ENCODE assay signal across 8 cellular contexts in the genomic region with DNA sequence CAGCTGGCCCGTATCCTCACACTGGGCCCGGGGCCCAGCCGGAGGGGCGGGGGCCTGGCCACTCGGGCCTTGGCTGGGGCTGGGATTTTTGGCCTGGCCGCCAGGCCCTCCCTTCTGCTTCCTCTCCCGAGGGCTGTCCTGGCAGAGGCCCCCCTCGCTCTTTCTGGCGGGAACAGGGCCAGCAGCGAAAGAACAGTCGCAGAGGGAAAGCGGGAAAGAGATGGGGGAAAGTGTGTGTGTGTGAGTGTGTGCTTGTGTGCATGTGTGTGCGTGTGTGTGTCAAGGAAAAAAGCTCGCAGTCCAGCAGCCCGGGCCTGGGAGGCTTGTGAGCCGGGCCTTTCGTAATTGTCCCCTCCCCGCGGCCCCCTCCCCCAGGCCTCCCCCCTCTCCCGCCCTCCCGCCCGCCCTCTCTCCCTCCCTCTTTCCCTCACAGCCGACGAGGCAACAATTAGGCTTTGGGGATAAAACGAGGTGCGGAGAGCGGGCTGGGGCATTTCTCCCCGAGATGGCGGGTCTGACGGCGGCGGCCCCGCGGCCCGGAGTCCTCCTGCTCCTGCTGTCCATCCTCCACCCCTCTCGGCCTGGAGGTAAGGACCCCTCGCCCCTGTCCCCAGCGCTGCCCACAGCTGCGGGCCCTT. TPM values are rescaled to one million over a fixed set of nuclear protein-coding genes. Genes with fewer than 3 reads are reported as not detected.
A peak's percentile ranks its signal among the peaks of the same experiment; 100 is the strongest.
DNase-seq lines count a peak whose midpoint lies in the region; ATAC-seq lines count a peak whose summit lies in the region.

TSS of gene ELN (plus strand) at position 491 of the 638 bp plus-strand sequence. CDS start at position 506, 15 bp downstream.

- H3K27ac ChIP-seq in right cardiac atrium (ENCODE audit: low read length), result peak within 1 kb of the TSS; percentile 67

- DNase-seq in EH (ENCODE audit: low read depth), result peak; percentile 55
- peak in 56 of 58 donors; percentile 20 to 88 (median 69) for DNase-seq in anterior cingulate cortex (lab: John Stamatoyannopoulos, UW)
- DNase-seq in right cardiac atrium, result peak; percentile 93 to 97 (median 97)
- peak; percentile 71 for DNase-seq in putamen (ENCODE audit: low spot score)
- no peak for DNase-seq in activated naive CD4-positive, alpha-beta T cell treated with anti-CD3 and anti-CD28 coated beads for 36 hours
- DNase-seq in NCI-H1105 (lab: John Stamatoyannopoulos, UW), result no peak

- intact Hi-C loops in right cardiac atrium (cut with DNase I), result loop anchor here (2.0 to 10.0 kb wide), 5 partner anchors 36 to 161 kb away; no protein-coding TSS in a partner anchor
- intact Hi-C loops in activated naive CD4-positive, alpha-beta T cell treated with anti-CD3 and anti-CD28 coated beads for 36 hours (cut with micrococcal nuclease), result loop anchor here (5.0 kb wide), 1 partner anchor 291 kb away; the partner anchor contains the start of gene ABHD11

- peak within 1 kb of the TSS; percentile 68 for H3K4me3 ChIP-seq in right cardiac atrium (ENCODE audit: low read length)

- no peaks in the 10 kb centered on the region for H3K27me3 ChIP-seq in right cardiac atrium (ENCODE audit: control insufficient read depth, insufficient read depth)

- H3K9me3 ChIP-seq in right cardiac atrium (ENCODE audit: control insufficient read depth, low read length), result no peaks in the 10 kb centered on the region

- H3K4me1 Mint-ChIP-seq in activated naive CD4-positive, alpha-beta T cell treated with anti-CD3 and anti-CD28 coated beads for 36 hours (ENCODE audit: low read depth), result peaks cover 14% of the 10 kb centered on the region

- peaks cover 55% of the 10 kb centered on the region for H3K27me3 Mint-ChIP-seq in activated naive CD4-positive, alpha-beta T cell treated with anti-CD3 and anti-CD28 coated beads for 36 hours (ENCODE audit: low read depth)

- ATAC-seq in right cardiac atrium, result peak; percentile 85 to 86
- ATAC-seq in HG03571 (IDR thresholded peaks at IDR 0.05; ENCODE audit: unreplicated experiment), result no peak
- no peak for ATAC-seq in HG02678 (IDR thresholded peaks at IDR 0.05; ENCODE audit: unreplicated experiment)

- 13% methylated on average over 39 of the region's 39 CpGs for WGBS in right cardiac atrium

- no peak within 1 kb of the TSS for H3K27ac Mint-ChIP-seq in activated naive CD4-positive, alpha-beta T cell treated with anti-CD3 and anti-CD28 coated beads for 36 hours

- CTCF ChIA-PET in activated naive CD4-positive, alpha-beta T cell treated with anti-CD3 and anti-CD28 coated beads for 36 hours (lab: Charles Lee), result interaction anchor here (0.9 to 1.9 kb wide), 3 partner anchors 12 to 49 kb away, joined by 3 to 6 read pairs (median 3); no protein-coding TSS in a partner anchor

- H3K9me3 Mint-ChIP-seq in activated naive CD4-positive, alpha-beta T cell treated with anti-CD3 and anti-CD28 coated beads for 36 hours, result no peaks in the 10 kb centered on the region

- no peak within 1 kb of the TSS for H3K4me3 Mint-ChIP-seq in activated naive CD4-positive, alpha-beta T cell treated with anti-CD3 and anti-CD28 coated beads for 36 hours

- H3K4me1 ChIP-seq in right cardiac atrium (ENCODE audit: control insufficient read depth, insufficient read depth, low read length), result peaks cover 3% of the 10 kb centered on the region

- no peaks in the 10 kb centered on the region for H3K36me3 Mint-ChIP-seq in activated naive CD4-positive, alpha-beta T cell treated with anti-CD3 and anti-CD28 coated beads for 36 hours (ENCODE audit: low read depth)

RNA-seq across cellular contexts. Expression of gene ELN, which starts in this region (rescaled TPM):
- total RNA-seq in right cardiac atrium, result 100 to 1,000 TPM in 3 of 4 donors, 10 to 100 TPM in 1; 100.0 to 323 (median 120) TPM
- polyA plus RNA-seq in right cardiac atrium, result 73.4 TPM
- total RNA-seq in activated naive CD4-positive, alpha-beta T cell treated with anti-CD3 and anti-CD28 coated beads for 36 hours, result under 1 TPM; 0.07 to 0.19 TPM

Comparison
In these comparisons a context has a peak if more than half of its experiments do, and no peak if none do; other contexts are left out.
1. RNA of gene ELN (total RNA-seq): 100.0 to 323 TPM in right cardiac atrium; 0.07 to 0.19 TPM in activated naive CD4-positive, alpha-beta T cell treated with anti-CD3 and anti-CD28 coated beads for 36 hours; every median in the first group is over 10 times any median in the second.
2. DNase-seq: peak in EH (single experiment), anterior cingulate cortex (56 of 58), right cardiac atrium (3 of 3) and putamen (single experiment); none in activated naive CD4-positive, alpha-beta T cell treated with anti-CD3 and anti-CD28 coated beads for 36 hours (single experiment) and NCI-H1105 (single experiment).
3. ATAC-seq: peak in right cardiac atrium (2 of 2); none in HG03571 (single experiment) and HG02678 (single experiment).